In the genomic region with DNA sequence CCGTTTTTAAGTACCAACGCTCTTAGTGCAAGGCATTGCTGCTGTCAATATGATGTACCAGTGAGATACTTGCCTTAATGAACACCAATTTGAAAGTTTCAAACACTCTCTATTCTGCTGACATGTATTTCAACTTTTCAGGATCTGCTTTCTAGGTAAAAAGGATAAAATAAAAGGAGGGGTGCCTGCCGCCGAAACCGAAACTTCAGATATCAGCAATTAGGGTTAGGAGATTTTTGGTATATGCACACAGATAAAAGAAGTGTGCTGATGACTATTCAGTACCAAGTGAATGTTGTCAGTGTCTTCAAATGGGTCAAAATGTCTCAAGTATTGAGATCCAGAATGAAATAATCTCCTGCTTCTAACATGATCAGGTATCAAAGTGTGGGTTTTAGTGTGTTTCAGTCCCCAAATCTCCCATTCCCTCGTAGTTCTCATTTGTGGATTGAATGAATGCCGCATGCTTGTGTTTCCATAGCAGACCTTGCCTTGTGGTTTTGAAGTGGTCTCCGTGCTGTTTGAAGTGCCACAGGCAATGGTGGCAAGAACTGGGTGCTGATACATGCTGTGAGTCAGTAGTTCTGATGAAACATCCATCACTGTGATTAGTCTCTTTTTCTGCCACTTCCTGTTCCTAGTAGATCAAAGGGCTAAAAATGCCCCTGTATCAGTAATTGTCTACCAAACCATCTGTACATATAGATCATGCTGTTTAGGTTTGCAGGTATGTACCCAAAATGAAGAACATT, we compare ENCODE assay signal across 9 cellular contexts. TPM values are rescaled to one million over a fixed set of nuclear protein-coding genes. Genes with fewer than 3 reads are reported as not detected.
DNase-seq lines count a peak whose midpoint lies in the region; ATAC-seq lines count a peak whose summit lies in the region.
"Had no signal": no experiment of that assay in that cellular context is flagged by ENCODE, and none has a peak within 500 bp of the region (broad histone marks: within the 10 kb centered on the region; RNA-seq: fewer than 3 reads in every experiment).

No MANE protein-coding gene starts in this region.

- peak; percentile 38 for ATAC-seq in esophagus mucosa
- ATAC-seq: stimulated activated memory B cell treated with anti-CD40 and anti-IgM and Interleukin-4, amounts not matched to agents 10 μg/mL and 1 μg/mL and 100 μg/mL, for 72 hours had no signal

- DNase-seq in A172 (ENCODE audit: low spot score) = peak; percentile 29
- DNase-seq in MV-4-11 (lab: John Stamatoyannopoulos, UW) = peak; percentile 88
- DNase-seq in activated CD4-positive, alpha-beta T cell treated with anti-CD3 and anti-CD28 coated beads, Interleukin-2, amount 50 U/mL, for 48 hours = peak; percentile 60 to 70
- no peak for DNase-seq in DMS153 treated with DMSO at 0.1 percent for 48 hours (lab: John Stamatoyannopoulos, UW; ENCODE audit: unreplicated experiment)
- no peak for DNase-seq in superior temporal gyrus (ENCODE audit: extremely low spot score)
- no peak for DNase-seq in DMS114 treated with DMSO at 0.1 percent for 48 hours (lab: John Stamatoyannopoulos, UW; ENCODE audit: unreplicated experiment)
- DNase-seq in activated gamma-delta T cell (lab: John Stamatoyannopoulos, UW) = no peak

RNA-seq across cellular contexts. Expression of a gene that starts 22.5 kb away (rescaled TPM):
- total RNA-seq in A172 (2014; rRNA removed; shearing (Covaris generic)) = 39.0 and 49.1 TPM in 2 replicates
- total RNA-seq in esophagus mucosa = 4.0 TPM

RNA-seq across cellular contexts. Expression of a gene that starts 52.5 kb away (rescaled TPM):
- total RNA-seq in A172 (2014; rRNA removed; shearing (Covaris generic)) = 11.2 and 14.0 TPM in 2 replicates
- 7.0 TPM for total RNA-seq in esophagus mucosa

Comparison
In these comparisons a context has a peak if more than half of its experiments do, and no peak if none do; other contexts are left out.
1. DNase-seq: peak in A172 (single experiment), MV-4-11 (single experiment) and activated CD4-positive, alpha-beta T cell treated with anti-CD3 and anti-CD28 coated beads, Interleukin-2, amount 50 U/mL, for 48 hours (2 of 2); none in DMS153 treated with DMSO at 0.1 percent for 48 hours (single experiment), superior temporal gyrus (single experiment), DMS114 treated with DMSO at 0.1 percent for 48 hours (single experiment) and activated gamma-delta T cell (single experiment).